In genomic region chr12:21662122-21662792, GRCh38 we compare ENCODE assay signal across 35 cellular contexts. TPM values are rescaled to one million over a fixed set of nuclear protein-coding genes. Genes with fewer than 3 reads are reported as not detected.
"Had no signal": no experiment of that assay in that cellular context is flagged by ENCODE, and none has a peak within 500 bp of the region (broad histone marks: within the 10 kb centered on the region; RNA-seq: fewer than 3 reads in every experiment).

No MANE protein-coding gene starts in this region.

- DNase-seq: activated CD4-positive, alpha-beta T cell treated with anti-CD3 and anti-CD28 coated beads for 4 hours; activated CD4-positive, alpha-beta T cell treated with anti-CD3 and anti-CD28 coated beads, Interleukin-2, amount 50 U/mL, for 48 hours; activated CD4-positive, CD25-positive, alpha-beta regulatory T cell; activated CD8-positive, alpha-beta memory T cell treated with anti-CD3 and anti-CD28 coated beads, Interleukin-2, amount 50 U/mL, for 48 hours; activated gamma-delta T cell treated with Interleukin-2 at 50 U/mL for 16 hours; activated naive CD8-positive, alpha-beta T cell treated with anti-CD3 and anti-CD28 coated beads, Interleukin-2, amount 50 U/mL, for 24 hours; activated T-cell treated with anti-CD3 and anti-CD28 coated beads, Interleukin-2, amount 50 U/mL, for 24 hours; amygdala; endodermal cell; esophagus squamous epithelium; foreskin melanocyte; heart right ventricle; kidney glomerular epithelial cell; naive B cell; ovary; sigmoid colon; stimulated activated CD4-positive, alpha-beta T cell treated with anti-CD3 and anti-CD28 coated beads, Interleukin-15, amount 100 ng/mL, for 24 hours; stimulated activated CD4-positive, alpha-beta T cell treated with anti-CD3 and anti-CD28 coated beads, Interleukin-2, amount 100 ng/mL, for 24 hours; stimulated activated naive CD4-positive, alpha-beta T cell; T-cell had no signal

- H3K36me3 Mint-ChIP-seq: naive B cell had no signal

- H3K4me3 ChIP-seq: esophagus squamous epithelium, heart right ventricle, ovary, prostate gland, sigmoid colon, suprapubic skin, tibial nerve had no signal

- H3K9me3 Mint-ChIP-seq: activated naive CD4-positive, alpha-beta T cell treated with anti-CD3 and anti-CD28 coated beads, Interleukin-2, amount 50 U/mL, for 24 hours; activated naive CD8-positive, alpha-beta T cell treated with anti-CD3 and anti-CD28 coated beads, Interleukin-2, amount 50 U/mL, for 24 hours; activated T-cell treated with anti-CD3 and anti-CD28 coated beads, Interleukin-2, amount 50 U/mL, for 24 hours; activated T-helper 17 cell treated with anti-CD3 and anti-CD28 coated beads, Interleukin-2, amount 50 U/mL, for 72 hours; central memory CD8-positive, alpha-beta T cell; dendritic cell treated with granulocyte-macrophage colony-stimulating factor and Interleukin-4, amounts not matched to agents 40 ng/mL and 50 ng/mL, for 4 days; naive B cell; T-cell; T-helper 2 cell treated with Interferon-gamma antibody and Interleukin-4, amounts not matched to agents 5 μg/mL and 100 μg/mL, for 36 hours had no signal

- FAIRE-seq: urothelium cell line had no signal

- H3K4me3 Mint-ChIP-seq: activated naive CD4-positive, alpha-beta T cell treated with anti-CD3 and anti-CD28 coated beads, Interleukin-2, amount 50 U/mL, for 24 hours; activated naive CD8-positive, alpha-beta T cell treated with anti-CD3 and anti-CD28 coated beads, Interleukin-2, amount 50 U/mL, for 24 hours; activated T-cell treated with anti-CD3 and anti-CD28 coated beads, Interleukin-2, amount 50 U/mL, for 24 hours; activated T-helper 17 cell treated with anti-CD3 and anti-CD28 coated beads, Interleukin-2, amount 50 U/mL, for 72 hours; central memory CD8-positive, alpha-beta T cell; dendritic cell treated with granulocyte-macrophage colony-stimulating factor and Interleukin-4, amounts not matched to agents 40 ng/mL and 50 ng/mL, for 4 days; endodermal cell; naive B cell; T-cell; T-helper 2 cell treated with Interferon-gamma antibody and Interleukin-4, amounts not matched to agents 5 μg/mL and 100 μg/mL, for 36 hours had no signal

- H3K36me3 ChIP-seq: esophagus squamous epithelium, heart right ventricle, ovary, prostate gland, sigmoid colon, suprapubic skin, tibial nerve had no signal

- ATAC-seq: activated naive CD8-positive, alpha-beta T cell treated with anti-CD3 and anti-CD28 coated beads, Interleukin-2, amount 50 U/mL, for 24 hours; activated T-helper 17 cell treated with anti-CD3 and anti-CD28 coated beads, Interleukin-2, amount 50 U/mL, for 72 hours; heart right ventricle; left lobe of liver; T-cell had no signal

- H3K27me3 ChIP-seq: heart right ventricle, ovary, sigmoid colon, suprapubic skin, tibial nerve had no signal

- H3K4me1 ChIP-seq: prostate gland, sigmoid colon, tibial nerve had no signal

- H3K27ac ChIP-seq: epithelial cell of prostate, esophagus squamous epithelium, heart right ventricle, ovary, prostate gland, sigmoid colon, suprapubic skin, tibial nerve had no signal

- H3K9me3 ChIP-seq: esophagus squamous epithelium, heart right ventricle, ovary, prostate gland, sigmoid colon, suprapubic skin, tibial nerve had no signal

- H3K27me3 Mint-ChIP-seq: activated naive CD4-positive, alpha-beta T cell treated with anti-CD3 and anti-CD28 coated beads, Interleukin-2, amount 50 U/mL, for 24 hours; activated naive CD8-positive, alpha-beta T cell treated with anti-CD3 and anti-CD28 coated beads, Interleukin-2, amount 50 U/mL, for 24 hours; activated T-cell treated with anti-CD3 and anti-CD28 coated beads, Interleukin-2, amount 50 U/mL, for 24 hours; activated T-helper 17 cell treated with anti-CD3 and anti-CD28 coated beads, Interleukin-2, amount 50 U/mL, for 72 hours; dendritic cell treated with granulocyte-macrophage colony-stimulating factor and Interleukin-4, amounts not matched to agents 40 ng/mL and 50 ng/mL, for 4 days had no signal

RNA-seq across cellular contexts. Expression of gene GYS2, which starts 57.6 kb away (rescaled TPM):
- total RNA-seq: activated T-helper 17 cell treated with anti-CD3 and anti-CD28 coated beads, Interleukin-2, amount 50 U/mL, for 72 hours; endodermal cell; glomerular endothelial cell; lung microvascular endothelial cell; mucosa of gallbladder; prostate gland had no signal
- polyA plus RNA-seq: neural cell, ovary, sigmoid colon had no signal
